In the genomic region with DNA sequence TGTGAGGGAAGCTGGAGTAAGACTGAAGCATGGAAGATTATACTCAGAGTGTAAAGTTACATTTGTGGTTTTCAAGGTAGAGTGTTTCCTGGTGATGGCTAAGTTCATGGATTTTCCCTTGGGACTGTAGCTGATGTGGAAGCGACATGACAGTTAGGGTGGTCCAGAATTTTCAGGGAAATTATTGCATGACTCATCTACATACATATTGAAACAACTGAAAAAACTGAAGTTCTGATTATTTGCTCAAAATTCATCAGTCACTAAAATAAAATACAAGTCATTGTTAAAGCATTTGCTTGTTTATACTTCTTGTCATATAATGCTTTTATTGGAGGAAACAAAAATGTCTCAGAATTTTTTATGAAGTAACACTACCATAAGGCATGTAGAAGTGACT, we compare ENCODE assay signal across 22 cellular contexts.
A peak's percentile ranks its signal among the peaks of the same experiment; 100 is the strongest.
DNase-seq lines count a peak whose midpoint lies in the region; ATAC-seq and TF ChIP-seq lines count a peak whose summit lies in the region.
"Had no signal": no experiment of that assay in that cellular context is flagged by ENCODE, and none has a peak within 500 bp of the region (broad histone marks: within the 10 kb centered on the region; RNA-seq: fewer than 3 reads in every experiment).

No MANE protein-coding gene starts in this region.

- DNase-seq in EL (peak; percentile 88), M059J (ENCODE audit: low read depth) (peak; percentile 86), chondrocyte (ENCODE audit: low spot score) (no peak), osteocyte (ENCODE audit: extremely low spot score, unreplicated experiment) (no peak), T-helper 17 cell (no peak), kidney glomerular epithelial cell (lab: John Stamatoyannopoulos, UW) (no peak), HUDEP-2 (lab: John Stamatoyannopoulos, UW; ENCODE audit: unreplicated experiment in 76 of 76) (no peak)
- DNase-seq: activated CD4-positive, alpha-beta T cell treated with anti-CD3 and anti-CD28 coated beads, Interleukin-2, amount 50 U/mL, for 4 hours; activated naive CD4-positive, alpha-beta T cell treated with anti-CD3 and anti-CD28 coated beads, Interleukin-2, amount 10 ng/mL, durations not matched to agents 7 days and 5 days; activated T-cell treated with anti-CD3 and anti-CD28 coated beads for 4 hours; body of pancreas; DMS79; glutamatergic neuron; naive B cell; NCI-H2081 treated with DMSO at 0.1 percent for 48 hours; NK-92 treated with Interleukin-12 subunit alpha and Interleukin-12 subunit beta, amount 100 ng/mL, for 24 hours; psoas muscle; T-helper 1 cell; trophoblast cell had no signal

- peaks cover 4% of the 10 kb centered on the region for H3K9me3 Mint-ChIP-seq in chondrocyte (ENCODE audit: low read depth)
- H3K9me3 Mint-ChIP-seq in osteocyte (ENCODE audit: unreplicated experiment), result peaks cover 16% of the 10 kb centered on the region
- H3K9me3 Mint-ChIP-seq: activated naive CD4-positive, alpha-beta T cell treated with anti-CD3 and anti-CD28 coated beads, Interleukin-2, amount 10 ng/mL, durations not matched to agents 7 days and 5 days; stimulated activated memory B cell treated with anti-CD40 and anti-IgM and Interleukin-4, amounts not matched to agents 10 μg/mL and 1 μg/mL and 100 μg/mL, for 72 hours had no signal

- peaks cover 42% of the 10 kb centered on the region for H3K4me1 Mint-ChIP-seq in chondrocyte (ENCODE audit: low read depth)
- peaks cover 55% of the 10 kb centered on the region for H3K4me1 Mint-ChIP-seq in osteocyte (ENCODE audit: unreplicated experiment)
- no peaks in the 10 kb centered on the region for H3K4me1 Mint-ChIP-seq in T-helper 17 cell
- H3K4me1 Mint-ChIP-seq: activated naive CD4-positive, alpha-beta T cell treated with anti-CD3 and anti-CD28 coated beads, Interleukin-2, amount 10 ng/mL, durations not matched to agents 7 days and 5 days had no signal

- ATAC-seq in T-helper 17 cell, result no peak
- no peak for ATAC-seq in GM18870 (IDR thresholded peaks at IDR 0.05; ENCODE audit: unreplicated experiment)
- ATAC-seq: body of pancreas; psoas muscle; stimulated activated memory B cell treated with anti-CD40 and anti-IgM and Interleukin-4, amounts not matched to agents 10 μg/mL and 1 μg/mL and 100 μg/mL, for 72 hours had no signal

- H3K36me3 Mint-ChIP-seq in chondrocyte (ENCODE audit: low read depth) (no peaks in the 10 kb centered on the region), osteocyte (ENCODE audit: unreplicated experiment) (peaks cover 8% of the 10 kb centered on the region), T-helper 17 cell (ENCODE audit: low read depth) (no peaks in the 10 kb centered on the region)
- H3K36me3 Mint-ChIP-seq: activated naive CD4-positive, alpha-beta T cell treated with anti-CD3 and anti-CD28 coated beads, Interleukin-2, amount 10 ng/mL, durations not matched to agents 7 days and 5 days; naive B cell; stimulated activated memory B cell treated with anti-CD40 and anti-IgM and Interleukin-4, amounts not matched to agents 10 μg/mL and 1 μg/mL and 100 μg/mL, for 72 hours had no signal

- H3K4me3 Mint-ChIP-seq in chondrocyte (ENCODE audit: unreplicated experiment), result no peak overlapping the region
- H3K4me3 Mint-ChIP-seq in osteocyte (ENCODE audit: unreplicated experiment), result no peak overlapping the region
- H3K4me3 Mint-ChIP-seq in T-helper 17 cell, result no peak overlapping the region
- H3K4me3 Mint-ChIP-seq: activated naive CD4-positive, alpha-beta T cell treated with anti-CD3 and anti-CD28 coated beads, Interleukin-2, amount 10 ng/mL, durations not matched to agents 7 days and 5 days; dendritic cell treated with granulocyte-macrophage colony-stimulating factor and Interleukin-4, amounts not matched to agents 40 ng/mL and 50 ng/mL, for 4 days; naive B cell; stimulated activated memory B cell treated with anti-CD40 and anti-IgM and Interleukin-4, amounts not matched to agents 10 μg/mL and 1 μg/mL and 100 μg/mL, for 72 hours had no signal

- TF ChIP-seq CTCF in chondrocyte (IDR thresholded peaks at IDR 0.05) (no peak), osteocyte (IDR thresholded peaks at IDR 0.05) (no peak)

- peak overlapping the region; percentile 62 for H3K27ac Mint-ChIP-seq in chondrocyte (ENCODE audit: unreplicated experiment)
- H3K27ac Mint-ChIP-seq in osteocyte (ENCODE audit: unreplicated experiment), result peak overlapping the region; percentile 96
- no peak overlapping the region for H3K27ac Mint-ChIP-seq in T-helper 17 cell
- H3K27ac Mint-ChIP-seq: activated naive CD4-positive, alpha-beta T cell treated with anti-CD3 and anti-CD28 coated beads, Interleukin-2, amount 10 ng/mL, durations not matched to agents 7 days and 5 days; dendritic cell treated with granulocyte-macrophage colony-stimulating factor and Interleukin-4, amounts not matched to agents 40 ng/mL and 50 ng/mL, for 4 days; stimulated activated memory B cell treated with anti-CD40 and anti-IgM and Interleukin-4, amounts not matched to agents 10 μg/mL and 1 μg/mL and 100 μg/mL, for 72 hours had no signal

- no peaks in the 10 kb centered on the region for H3K27me3 Mint-ChIP-seq in chondrocyte (ENCODE audit: low read depth)
- no peaks in the 10 kb centered on the region for H3K27me3 Mint-ChIP-seq in osteocyte (ENCODE audit: unreplicated experiment)
- no peaks in the 10 kb centered on the region for H3K27me3 Mint-ChIP-seq in T-helper 17 cell
- H3K27me3 Mint-ChIP-seq: activated naive CD4-positive, alpha-beta T cell treated with anti-CD3 and anti-CD28 coated beads, Interleukin-2, amount 10 ng/mL, durations not matched to agents 7 days and 5 days; dendritic cell treated with granulocyte-macrophage colony-stimulating factor and Interleukin-4, amounts not matched to agents 40 ng/mL and 50 ng/mL, for 4 days had no signal

- no peaks in the 10 kb centered on the region for H3K9me3 ChIP-seq in T-helper 17 cell (ENCODE audit: control insufficient read depth, low read length, poor library complexity, severe bottlenecking)
- H3K9me3 ChIP-seq: body of pancreas, psoas muscle had no signal

Comparison
In these comparisons a context has a peak if more than half of its experiments do, and no peak if none do; other contexts are left out.
1. DNase-seq: peak in EL (single experiment) and M059J (single experiment); none in chondrocyte (single experiment), osteocyte (single experiment), T-helper 17 cell (0 of 3), kidney glomerular epithelial cell (single experiment) and HUDEP-2 (0 of 76).